ENCODE assay signal across 1 cellular context in the genomic region with DNA sequence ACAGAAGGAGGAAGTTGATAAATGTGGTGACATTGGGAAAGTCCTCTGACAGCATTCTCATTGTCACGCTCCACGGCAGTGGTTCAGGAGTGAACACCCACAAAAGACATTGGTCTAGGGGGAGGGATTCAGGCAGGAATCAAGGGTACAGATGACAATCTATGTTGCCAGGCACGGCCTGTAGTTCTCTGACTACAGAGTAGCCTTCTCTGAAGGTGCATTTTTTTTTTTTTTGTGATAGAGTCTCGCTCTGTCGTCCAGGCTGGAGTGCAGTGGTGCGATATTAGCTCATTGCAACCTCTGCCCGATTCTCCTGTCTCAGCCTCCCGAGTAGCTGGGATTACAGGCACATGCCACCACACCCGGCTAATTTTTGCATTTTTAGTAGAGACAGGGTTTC.
A peak's percentile ranks its signal among the peaks of the same experiment; 100 is the strongest.
TF ChIP-seq lines count a peak whose summit lies in the region.

No MANE protein-coding gene starts in this region.

TF ChIP-seq in K562, 482 proteins besides CTCF, POLR2A, EP300 and RAD21 (continued from another document and continues in another):
- no peak for TF ChIP-seq ZNF583 (CRISPR knock-in tag; IDR thresholded peaks at IDR 0.05)
- TF ChIP-seq RUNX1 (IDR thresholded peaks at IDR 0.05; ENCODE audit: low read depth), result no peak
- TF ChIP-seq TCF7L2 (IDR thresholded peaks at IDR 0.05; ENCODE audit: low read depth, low read length), result no peak
- TF ChIP-seq ZNF140 (CRISPR knock-in tag; IDR thresholded peaks at IDR 0.05), result no peak
- TF ChIP-seq RHOXF2B (CRISPR knock-in tag; conservative IDR thresholded peaks at IDR 0.05), result no peak
- TF ChIP-seq CCNT2 (IDR thresholded peaks at IDR 0.05; ENCODE audit: borderline replicate concordance, extremely low read depth, insufficient read length, low read depth, low read length), result no peak
- TF ChIP-seq FOXK1 (CRISPR knock-in tag; IDR thresholded peaks at IDR 0.05; ENCODE audit: borderline replicate concordance), result no peak
- TF ChIP-seq MAFK (IDR thresholded peaks at IDR 0.05; ENCODE audit: low read length), result peak; percentile 22; the same call in 1 of the 2 replicates
- TF ChIP-seq DDX20 (tag; IDR thresholded peaks at IDR 0.05; ENCODE audit: low read depth), result no peak
- TF ChIP-seq ZNF717 (CRISPR knock-in tag; IDR thresholded peaks at IDR 0.05), result no peak
- TF ChIP-seq STAT5B (CRISPR knock-in tag; IDR thresholded peaks at IDR 0.05), result no peak
- peak; percentile 62 for TF ChIP-seq CBFA2T2 (conservative IDR thresholded peaks at IDR 0.05)
- TF ChIP-seq, protein P1, sequence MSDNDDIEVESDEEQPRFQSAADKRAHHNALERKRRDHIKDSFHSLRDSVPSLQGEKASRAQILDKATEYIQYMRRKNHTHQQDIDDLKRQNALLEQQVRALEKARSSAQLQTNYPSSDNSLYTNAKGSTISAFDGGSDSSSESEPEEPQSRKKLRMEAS (CRISPR knock-in tag; IDR thresholded peaks at IDR 0.05), result no peak
- peak; percentile 95 for TF ChIP-seq ESRRA (IDR thresholded peaks at IDR 0.05; ENCODE audit: borderline replicate concordance, low read depth)
- TF ChIP-seq TCF7 (IDR thresholded peaks at IDR 0.05; ENCODE audit: borderline replicate concordance), result no peak
- no peak; the same call in 1 of the 2 replicates for TF ChIP-seq ZNF766 (CRISPR knock-in tag; conservative IDR thresholded peaks at IDR 0.05)
- peak; percentile 61; the same call in 1 of the 2 replicates for TF ChIP-seq ATF7 (IDR thresholded peaks at IDR 0.05)
- TF ChIP-seq, protein P2, sequence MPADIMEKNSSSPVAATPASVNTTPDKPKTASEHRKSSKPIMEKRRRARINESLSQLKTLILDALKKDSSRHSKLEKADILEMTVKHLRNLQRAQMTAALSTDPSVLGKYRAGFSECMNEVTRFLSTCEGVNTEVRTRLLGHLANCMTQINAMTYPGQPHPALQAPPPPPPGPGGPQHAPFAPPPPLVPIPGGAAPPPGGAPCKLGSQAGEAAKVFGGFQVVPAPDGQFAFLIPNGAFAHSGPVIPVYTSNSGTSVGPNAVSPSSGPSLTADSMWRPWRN (IDR thresholded peaks at IDR 0.05; ENCODE audit: low read depth), result 0 out of 2 replicates have a peak, but pooled peaks have one; percentile 30
- peak; percentile 57 for TF ChIP-seq TBP (optimal IDR thresholded peaks at IDR 0.05; ENCODE audit: low read depth, low read length)
- TF ChIP-seq ETV1 (tag; conservative IDR thresholded peaks at IDR 0.05; ENCODE audit: low read depth), result peak; percentile 49; the same call in 1 of the 2 replicates
- no peak for TF ChIP-seq ILK (tag; IDR thresholded peaks at IDR 0.05; ENCODE audit: borderline replicate concordance, low read depth)
- TF ChIP-seq GATAD2A (IDR thresholded peaks at IDR 0.05), result no peak
- TF ChIP-seq POLR3G (IDR thresholded peaks at IDR 0.05; ENCODE audit: extremely low read depth, insufficient read length, insufficient replicate concordance), result no peak
- no peak for TF ChIP-seq IFI16 (CRISPR knock-in tag; IDR thresholded peaks at IDR 0.05)
- TF ChIP-seq PTTG1 (tag; IDR thresholded peaks at IDR 0.05; ENCODE audit: low read depth), result no peak
- TF ChIP-seq ZKSCAN3 (CRISPR knock-in tag; IDR thresholded peaks at IDR 0.05), result no peak
- no peak for TF ChIP-seq BCL6 (CRISPR knock-in tag; IDR thresholded peaks at IDR 0.05)
- TF ChIP-seq MCM7 (IDR thresholded peaks at IDR 0.05), result no peak
- TF ChIP-seq ASH1L (IDR thresholded peaks at IDR 0.05; ENCODE audit: borderline replicate concordance, low read depth, partially characterized antibody), result no peak
- TF ChIP-seq SNRNP70 (optimal IDR thresholded peaks at IDR 0.05; ENCODE audit: low read depth, low read length), result no peak
- TF ChIP-seq CBX3 (IDR thresholded peaks at IDR 0.05; ENCODE audit: borderline replicate concordance in 1 of 2, low read length in 2 of 2), result no peak; a peak in 1 of 3 replicates
- TF ChIP-seq ZC3H11A (IDR thresholded peaks at IDR 0.05; ENCODE audit: low read depth, low read length), result no peak
- no peak for TF ChIP-seq FOS (IDR thresholded peaks at IDR 0.05; ENCODE audit: extremely low read depth, insufficient read length)
- TF ChIP-seq XRCC4 (IDR thresholded peaks at IDR 0.05; ENCODE audit: extremely low read depth, insufficient read depth, insufficient read length), result no peak
- TF ChIP-seq PTRF (tag; IDR thresholded peaks at IDR 0.05), result no peak
- TF ChIP-seq HNRNPL (IDR thresholded peaks at IDR 0.05; ENCODE audit: low read depth, low read length), result no peak
- TF ChIP-seq RAD51 (IDR thresholded peaks at IDR 0.05; ENCODE audit: borderline replicate concordance, low read depth), result 0 out of 2 replicates have a peak, but pooled peaks have one; percentile 9
- TF ChIP-seq, protein P3, sequence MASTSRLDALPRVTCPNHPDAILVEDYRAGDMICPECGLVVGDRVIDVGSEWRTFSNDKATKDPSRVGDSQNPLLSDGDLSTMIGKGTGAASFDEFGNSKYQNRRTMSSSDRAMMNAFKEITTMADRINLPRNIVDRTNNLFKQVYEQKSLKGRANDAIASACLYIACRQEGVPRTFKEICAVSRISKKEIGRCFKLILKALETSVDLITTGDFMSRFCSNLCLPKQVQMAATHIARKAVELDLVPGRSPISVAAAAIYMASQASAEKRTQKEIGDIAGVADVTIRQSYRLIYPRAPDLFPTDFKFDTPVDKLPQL (IDR thresholded peaks at IDR 0.05; ENCODE audit: extremely low read depth, insufficient read length), result no peak
- no peak for TF ChIP-seq HDAC8 (tag; IDR thresholded peaks at IDR 0.05)
- TF ChIP-seq MTA2 (IDR thresholded peaks at IDR 0.05; ENCODE audit: low read depth), result peak; percentile 34; the same call in 1 of the 2 replicates
- TF ChIP-seq TAF7 (tag; IDR thresholded peaks at IDR 0.05), result no peak
- no peak for TF ChIP-seq NCOA4 (IDR thresholded peaks at IDR 0.05; ENCODE audit: partially characterized antibody)
- TF ChIP-seq U2AF1 (optimal IDR thresholded peaks at IDR 0.05; ENCODE audit: low read depth, low read length), result no peak
- TF ChIP-seq ZNF668 (CRISPR knock-in tag; IDR thresholded peaks at IDR 0.05), result no peak; the same call in 1 of the 2 replicates
- TF ChIP-seq, protein P4, sequence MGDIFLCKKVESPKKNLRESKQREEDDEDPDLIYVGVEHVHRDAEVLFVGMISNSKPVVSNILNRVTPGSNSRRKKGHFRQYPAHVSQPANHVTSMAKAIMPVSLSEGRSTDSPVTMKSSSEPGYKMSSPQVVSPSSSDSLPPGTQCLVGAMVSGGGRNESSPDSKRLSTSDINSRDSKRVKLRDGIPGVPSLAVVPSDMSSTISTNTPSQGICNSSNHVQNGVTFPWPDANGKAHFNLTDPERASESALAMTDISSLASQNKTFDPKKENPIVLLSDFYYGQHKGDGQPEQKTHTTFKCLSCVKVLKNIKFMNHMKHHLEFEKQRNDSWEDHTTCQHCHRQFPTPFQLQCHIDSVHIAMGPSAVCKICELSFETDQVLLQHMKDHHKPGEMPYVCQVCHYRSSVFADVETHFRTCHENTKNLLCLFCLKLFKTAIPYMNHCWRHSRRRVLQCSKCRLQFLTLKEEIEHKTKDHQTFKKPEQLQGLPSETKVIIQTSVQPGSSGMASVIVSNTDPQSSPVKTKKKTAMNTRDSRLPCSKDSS (IDR thresholded peaks at IDR 0.05; ENCODE audit: low read depth, partially characterized antibody), result no peak
- peak; percentile 79 for TF ChIP-seq TEAD4 (IDR thresholded peaks at IDR 0.05; ENCODE audit: low read length)
- no peak for TF ChIP-seq TEAD4 (CRISPR knock-in tag; IDR thresholded peaks at IDR 0.05; ENCODE audit: borderline replicate concordance)
- peak; percentile 70 for TF ChIP-seq SMARCE1 (IDR thresholded peaks at IDR 0.05)
- TF ChIP-seq PHB (CRISPR knock-in tag; IDR thresholded peaks at IDR 0.05), result no peak
- TF ChIP-seq NR4A1 (CRISPR knock-in tag; IDR thresholded peaks at IDR 0.05), result no peak
- TF ChIP-seq NR4A1 (tag; IDR thresholded peaks at IDR 0.05), result 0 out of 2 replicates have a peak, but pooled peaks have one; percentile 29
- peak; percentile 73 for TF ChIP-seq HDAC2 (IDR thresholded peaks at IDR 0.05)
- TF ChIP-seq, protein P5, sequence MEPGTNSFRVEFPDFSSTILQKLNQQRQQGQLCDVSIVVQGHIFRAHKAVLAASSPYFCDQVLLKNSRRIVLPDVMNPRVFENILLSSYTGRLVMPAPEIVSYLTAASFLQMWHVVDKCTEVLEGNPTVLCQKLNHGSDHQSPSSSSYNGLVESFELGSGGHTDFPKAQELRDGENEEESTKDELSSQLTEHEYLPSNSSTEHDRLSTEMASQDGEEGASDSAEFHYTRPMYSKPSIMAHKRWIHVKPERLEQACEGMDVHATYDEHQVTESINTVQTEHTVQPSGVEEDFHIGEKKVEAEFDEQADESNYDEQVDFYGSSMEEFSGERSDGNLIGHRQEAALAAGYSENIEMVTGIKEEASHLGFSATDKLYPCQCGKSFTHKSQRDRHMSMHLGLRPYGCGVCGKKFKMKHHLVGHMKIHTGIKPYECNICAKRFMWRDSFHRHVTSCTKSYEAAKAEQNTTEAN (CRISPR knock-in tag; IDR thresholded peaks at IDR 0.05), result no peak
- TF ChIP-seq NR2C1 (IDR thresholded peaks at IDR 0.05), result no peak
- TF ChIP-seq NR2C1 (tag; IDR thresholded peaks at IDR 0.05), result no peak
- TF ChIP-seq ZEB2 (IDR thresholded peaks at IDR 0.05), result no peak
- TF ChIP-seq, protein P6, sequence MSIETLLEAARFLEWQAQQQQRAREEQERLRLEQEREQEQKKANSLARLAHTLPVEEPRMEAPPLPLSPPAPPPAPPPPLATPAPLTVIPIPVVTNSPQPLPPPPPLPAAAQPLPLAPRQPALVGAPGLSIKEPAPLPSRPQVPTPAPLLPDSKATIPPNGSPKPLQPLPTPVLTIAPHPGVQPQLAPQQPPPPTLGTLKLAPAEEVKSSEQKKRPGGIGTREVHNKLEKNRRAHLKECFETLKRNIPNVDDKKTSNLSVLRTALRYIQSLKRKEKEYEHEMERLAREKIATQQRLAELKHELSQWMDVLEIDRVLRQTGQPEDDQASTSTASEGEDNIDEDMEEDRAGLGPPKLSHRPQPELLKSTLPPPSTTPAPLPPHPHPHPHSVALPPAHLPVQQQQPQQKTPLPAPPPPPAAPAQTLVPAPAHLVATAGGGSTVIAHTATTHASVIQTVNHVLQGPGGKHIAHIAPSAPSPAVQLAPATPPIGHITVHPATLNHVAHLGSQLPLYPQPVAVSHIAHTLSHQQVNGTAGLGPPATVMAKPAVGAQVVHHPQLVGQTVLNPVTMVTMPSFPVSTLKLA (conservative IDR thresholded peaks at IDR 0.05), result peak; percentile 25 to 72; a peak in 2 of 4 replicates
- no peak for TF ChIP-seq ZC3H4 (CRISPR knock-in tag; IDR thresholded peaks at IDR 0.05; ENCODE audit: borderline replicate concordance)
- peak; percentile 56; the same call in 1 of the 2 replicates for TF ChIP-seq POLR2AphosphoS5 (IDR thresholded peaks at IDR 0.05; ENCODE audit: control insufficient read depth, insufficient read depth, low read depth, low read length)
- TF ChIP-seq C11orf30 (IDR thresholded peaks at IDR 0.05; ENCODE audit: low read depth), result peak; percentile 16; the same call in 1 of the 2 replicates
- TF ChIP-seq YY1 (IDR thresholded peaks at IDR 0.05; ENCODE audit: borderline replicate concordance in 1 of 3, control insufficient read depth in 1 of 3, extremely low read depth in 1 of 3, insufficient read depth in 3 of 3, insufficient read length in 1 of 3, insufficient replicate concordance in 2 of 3, low read depth in 1 of 3, low read length in 2 of 3), result no peak
- TF ChIP-seq RBM39 (optimal IDR thresholded peaks at IDR 0.05; ENCODE audit: low read depth, low read length), result no peak
- no peak for TF ChIP-seq SRSF7 (optimal IDR thresholded peaks at IDR 0.05; ENCODE audit: low read depth, low read length)
- no peak for TF ChIP-seq BMI1 (IDR thresholded peaks at IDR 0.05; ENCODE audit: low read length)
- TF ChIP-seq EZH2 (IDR thresholded peaks at IDR 0.05; ENCODE audit: borderline replicate concordance, low read depth, low read length), result no peak
- TF ChIP-seq, protein P7, sequence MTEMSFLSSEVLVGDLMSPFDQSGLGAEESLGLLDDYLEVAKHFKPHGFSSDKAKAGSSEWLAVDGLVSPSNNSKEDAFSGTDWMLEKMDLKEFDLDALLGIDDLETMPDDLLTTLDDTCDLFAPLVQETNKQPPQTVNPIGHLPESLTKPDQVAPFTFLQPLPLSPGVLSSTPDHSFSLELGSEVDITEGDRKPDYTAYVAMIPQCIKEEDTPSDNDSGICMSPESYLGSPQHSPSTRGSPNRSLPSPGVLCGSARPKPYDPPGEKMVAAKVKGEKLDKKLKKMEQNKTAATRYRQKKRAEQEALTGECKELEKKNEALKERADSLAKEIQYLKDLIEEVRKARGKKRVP (CRISPR knock-in tag; IDR thresholded peaks at IDR 0.05), result no peak
- no peak for TF ChIP-seq MEF2A (IDR thresholded peaks at IDR 0.05; ENCODE audit: control insufficient read depth, low read depth, low read length)
- TF ChIP-seq SMARCA4 (IDR thresholded peaks at IDR 0.05), result peak; percentile 87
- TF ChIP-seq, protein P8, sequence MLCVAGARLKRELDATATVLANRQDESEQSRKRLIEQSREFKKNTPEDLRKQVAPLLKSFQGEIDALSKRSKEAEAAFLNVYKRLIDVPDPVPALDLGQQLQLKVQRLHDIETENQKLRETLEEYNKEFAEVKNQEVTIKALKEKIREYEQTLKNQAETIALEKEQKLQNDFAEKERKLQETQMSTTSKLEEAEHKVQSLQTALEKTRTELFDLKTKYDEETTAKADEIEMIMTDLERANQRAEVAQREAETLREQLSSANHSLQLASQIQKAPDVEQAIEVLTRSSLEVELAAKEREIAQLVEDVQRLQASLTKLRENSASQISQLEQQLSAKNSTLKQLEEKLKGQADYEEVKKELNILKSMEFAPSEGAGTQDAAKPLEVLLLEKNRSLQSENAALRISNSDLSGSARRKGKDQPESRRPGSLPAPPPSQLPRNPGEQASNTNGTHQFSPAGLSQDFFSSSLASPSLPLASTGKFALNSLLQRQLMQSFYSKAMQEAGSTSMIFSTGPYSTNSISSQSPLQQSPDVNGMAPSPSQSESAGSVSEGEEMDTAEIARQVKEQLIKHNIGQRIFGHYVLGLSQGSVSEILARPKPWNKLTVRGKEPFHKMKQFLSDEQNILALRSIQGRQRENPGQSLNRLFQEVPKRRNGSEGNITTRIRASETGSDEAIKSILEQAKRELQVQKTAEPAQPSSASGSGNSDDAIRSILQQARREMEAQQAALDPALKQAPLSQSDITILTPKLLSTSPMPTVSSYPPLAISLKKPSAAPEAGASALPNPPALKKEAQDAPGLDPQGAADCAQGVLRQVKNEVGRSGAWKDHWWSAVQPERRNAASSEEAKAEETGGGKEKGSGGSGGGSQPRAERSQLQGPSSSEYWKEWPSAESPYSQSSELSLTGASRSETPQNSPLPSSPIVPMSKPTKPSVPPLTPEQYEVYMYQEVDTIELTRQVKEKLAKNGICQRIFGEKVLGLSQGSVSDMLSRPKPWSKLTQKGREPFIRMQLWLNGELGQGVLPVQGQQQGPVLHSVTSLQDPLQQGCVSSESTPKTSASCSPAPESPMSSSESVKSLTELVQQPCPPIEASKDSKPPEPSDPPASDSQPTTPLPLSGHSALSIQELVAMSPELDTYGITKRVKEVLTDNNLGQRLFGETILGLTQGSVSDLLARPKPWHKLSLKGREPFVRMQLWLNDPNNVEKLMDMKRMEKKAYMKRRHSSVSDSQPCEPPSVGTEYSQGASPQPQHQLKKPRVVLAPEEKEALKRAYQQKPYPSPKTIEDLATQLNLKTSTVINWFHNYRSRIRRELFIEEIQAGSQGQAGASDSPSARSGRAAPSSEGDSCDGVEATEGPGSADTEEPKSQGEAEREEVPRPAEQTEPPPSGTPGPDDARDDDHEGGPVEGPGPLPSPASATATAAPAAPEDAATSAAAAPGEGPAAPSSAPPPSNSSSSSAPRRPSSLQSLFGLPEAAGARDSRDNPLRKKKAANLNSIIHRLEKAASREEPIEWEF (CRISPR knock-in tag; IDR thresholded peaks at IDR 0.05), result no peak
